10 cellular contexts compared by ENCODE assay signal in the genomic region with DNA sequence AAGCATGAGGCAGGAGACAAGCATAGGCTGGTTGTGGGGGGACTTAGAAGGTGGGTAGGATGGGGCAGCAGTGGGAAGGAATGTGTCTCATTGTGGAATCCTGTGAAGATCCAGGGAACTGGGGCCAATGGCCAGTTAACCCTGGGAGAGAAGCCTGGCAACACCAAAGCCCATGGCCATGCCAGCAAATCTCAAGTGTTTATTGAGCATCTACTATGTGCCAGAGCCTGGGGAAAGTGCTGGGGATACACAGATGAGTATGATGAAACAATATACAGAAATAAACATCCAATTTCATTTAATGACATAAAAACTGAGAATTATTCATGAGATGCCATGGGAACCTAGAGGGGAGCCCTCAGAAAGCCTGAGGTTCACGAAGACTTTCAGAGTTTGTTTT. TPM values are rescaled to one million over a fixed set of nuclear protein-coding genes. Genes with fewer than 3 reads are reported as not detected.
"Had no signal": no experiment of that assay in that cellular context is flagged by ENCODE, and none has a peak within 500 bp of the region (broad histone marks: within the 10 kb centered on the region; RNA-seq: fewer than 3 reads in every experiment).

No MANE protein-coding gene starts in this region.

- H2AFZ ChIP-seq: GM23338 had no signal

- DNase-seq: H9, HCEC 1CT, KBM-7 had no signal

- FAIRE-seq: H1, H54, HTR-8/SVneo had no signal

- H3K4me2 ChIP-seq: GM23338, KMS-11 had no signal

- H3K4me3 ChIP-seq: GM23338 had no signal

- H3K27ac ChIP-seq: KMS-11 had no signal

- H3K9ac ChIP-seq: KMS-11 had no signal

RNA-seq across cellular contexts. Expression of a gene that starts 17.4 kb away (rescaled TPM):
- total RNA-seq: HFFc6, IMR-90 had no signal
- polyA plus RNA-seq: IMR-90 had no signal

RNA-seq across cellular contexts. Expression of a gene that starts 50.6 kb away (rescaled TPM):
- total RNA-seq: GM23338, H1, HFFc6, IMR-90 had no signal
- polyA plus RNA-seq: GM23338 had no signal
